ENCODE assay signal across 19 cellular contexts in genomic region chr11:118636569-118637290, GRCh38. TPM values are rescaled to one million over a fixed set of nuclear protein-coding genes. Genes with fewer than 3 reads are reported as not detected.
"Had no signal": no experiment of that assay in that cellular context is flagged by ENCODE, and none has a peak within 500 bp of the region (broad histone marks: within the 10 kb centered on the region; RNA-seq: fewer than 3 reads in every experiment).

No MANE protein-coding gene starts in this region.

- H3K4me1 Mint-ChIP-seq: activated naive CD4-positive, alpha-beta T cell treated with anti-CD3 and anti-CD28 coated beads, Interleukin-2, amount 50 U/mL, for 24 hours; stimulated activated memory B cell treated with anti-CD40 and anti-IgM and Interleukin-4, amounts not matched to agents 10 μg/mL and 1 μg/mL and 100 μg/mL, for 72 hours had no signal

- H3K4me1 ChIP-seq: SJCRH30 had no signal

- DNase-seq: activated CD4-positive, alpha-beta T cell treated with anti-CD3 and anti-CD28 coated beads for 48 hours; activated effector memory CD4-positive, alpha-beta T cell treated with Interleukin-2 at 50 U/mL for 16 hours; activated T-cell treated with anti-CD3 and anti-CD28 coated beads, Interleukin-2, amount 50 U/mL, for 1 hour; amniotic stem cell; esophagus squamous epithelium; kidney; midbrain; SJCRH30; substantia nigra; T-helper 9 cell; trophoblast cell had no signal

- H3K9ac ChIP-seq: neural progenitor cell, parathyroid adenoma had no signal

- H2AFZ ChIP-seq: neural progenitor cell, parathyroid adenoma had no signal

- H3K79me2 ChIP-seq: parathyroid adenoma had no signal

- ATAC-seq: stimulated activated memory B cell treated with anti-CD40 and anti-IgM and Interleukin-4, amounts not matched to agents 10 μg/mL and 1 μg/mL and 100 μg/mL, for 72 hours had no signal

- FAIRE-seq: endometrium, frontal cortex, kidney had no signal

- H3K4me3 Mint-ChIP-seq: activated naive CD4-positive, alpha-beta T cell treated with anti-CD3 and anti-CD28 coated beads, Interleukin-2, amount 50 U/mL, for 24 hours; neural progenitor cell; stimulated activated memory B cell treated with anti-CD40 and anti-IgM and Interleukin-4, amounts not matched to agents 10 μg/mL and 1 μg/mL and 100 μg/mL, for 72 hours had no signal

- H3K4me3 ChIP-seq: esophagus squamous epithelium, neural progenitor cell, SJCRH30 had no signal

- H3K27me3 ChIP-seq: esophagus squamous epithelium, neural progenitor cell, SJCRH30 had no signal

- H3K9me3 Mint-ChIP-seq: activated naive CD4-positive, alpha-beta T cell treated with anti-CD3 and anti-CD28 coated beads, Interleukin-2, amount 50 U/mL, for 24 hours; neural progenitor cell; stimulated activated memory B cell treated with anti-CD40 and anti-IgM and Interleukin-4, amounts not matched to agents 10 μg/mL and 1 μg/mL and 100 μg/mL, for 72 hours had no signal

- H3K27ac ChIP-seq: neural progenitor cell, parathyroid adenoma, SJCRH30 had no signal

- H3K27me3 Mint-ChIP-seq: activated naive CD4-positive, alpha-beta T cell treated with anti-CD3 and anti-CD28 coated beads, Interleukin-2, amount 50 U/mL, for 24 hours had no signal

- H3K9me3 ChIP-seq: esophagus squamous epithelium, SJCRH30 had no signal

- H3K36me3 ChIP-seq: neural progenitor cell, SJCRH30 had no signal

- H3K36me3 Mint-ChIP-seq: activated naive CD4-positive, alpha-beta T cell treated with anti-CD3 and anti-CD28 coated beads, Interleukin-2, amount 50 U/mL, for 24 hours; stimulated activated memory B cell treated with anti-CD40 and anti-IgM and Interleukin-4, amounts not matched to agents 10 μg/mL and 1 μg/mL and 100 μg/mL, for 72 hours had no signal

- H3K27ac Mint-ChIP-seq: activated naive CD4-positive, alpha-beta T cell treated with anti-CD3 and anti-CD28 coated beads, Interleukin-2, amount 50 U/mL, for 24 hours; neural progenitor cell; stimulated activated memory B cell treated with anti-CD40 and anti-IgM and Interleukin-4, amounts not matched to agents 10 μg/mL and 1 μg/mL and 100 μg/mL, for 72 hours had no signal

RNA-seq across cellular contexts. Expression of gene TREH, which starts 42.7 kb away (rescaled TPM):
- total RNA-seq: frontal cortex, lower leg skin, renal cortical epithelial cell, SJCRH30 had no signal
